2 cellular contexts compared by ENCODE assay signal in genomic region chr14:67559639-67560038, GRCh38.
TF ChIP-seq lines count a peak whose summit lies in the region.

No MANE protein-coding gene starts in this region.

TF ChIP-seq in GM12891, 5 proteins besides CTCF, POLR2A, EP300 and RAD21 (continued from another document):
- no peak for TF ChIP-seq POLR2AphosphoS5 (IDR thresholded peaks at IDR 0.05; ENCODE audit: low read depth, low read length)

TF ChIP-seq in H1, 55 proteins besides CTCF, POLR2A, EP300 and RAD21 (continued from another document):
- TF ChIP-seq GABPA (IDR thresholded peaks at IDR 0.05; ENCODE audit: borderline replicate concordance, insufficient read depth, low read length) (no peak), PHF8 (conservative IDR thresholded peaks at IDR 0.05; ENCODE audit: low read depth, low read length) (no peak), SIN3A (conservative IDR thresholded peaks at IDR 0.05 in 1 of 2, IDR thresholded peaks at IDR 0.05 in 1 of 2; ENCODE audit: low read depth in 1 of 2, low read length in 2 of 2) (no peak), CEBPB (IDR thresholded peaks at IDR 0.05; ENCODE audit: low read depth, low read length) (no peak), BACH1 (IDR thresholded peaks at IDR 0.05; ENCODE audit: low read length) (no peak), HDAC2 (IDR thresholded peaks at IDR 0.05; ENCODE audit: borderline replicate concordance in 1 of 2, low read depth in 2 of 2, low read length in 2 of 2) (no peak), CHD2 (IDR thresholded peaks at IDR 0.05; ENCODE audit: low read length) (no peak), JUND (IDR thresholded peaks at IDR 0.05; ENCODE audit: low read length) (no peak), CTBP2 (IDR thresholded peaks at IDR 0.05; ENCODE audit: borderline replicate concordance, insufficient read depth, insufficient read length, low read length) (no peak), E2F6 (IDR thresholded peaks at IDR 0.05) (no peak)
